In the genomic region with DNA sequence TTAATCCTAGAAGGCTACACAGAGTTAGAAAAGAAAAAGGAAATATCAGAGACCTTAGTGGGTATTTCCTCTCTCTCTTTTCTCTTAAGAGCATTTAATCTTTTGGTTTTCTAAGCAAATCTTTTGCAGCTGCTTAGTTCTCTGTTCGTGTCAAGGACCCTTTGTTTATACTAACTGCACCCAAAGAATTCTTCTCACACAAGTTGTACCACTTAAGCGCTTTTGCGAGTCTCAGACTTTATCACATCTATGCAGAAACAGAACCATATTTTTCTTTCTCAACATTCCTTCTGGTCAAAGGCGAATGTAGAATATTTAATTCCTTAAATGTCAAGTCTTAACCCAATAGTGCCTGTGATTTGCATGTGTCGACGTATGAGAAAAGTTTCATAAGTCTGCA, we compare ENCODE assay signal across 15 cellular contexts. TPM values are rescaled to one million over a fixed set of nuclear protein-coding genes. Genes with fewer than 3 reads are reported as not detected.
"Had no signal": no experiment of that assay in that cellular context is flagged by ENCODE, and none has a peak within 500 bp of the region (broad histone marks: within the 10 kb centered on the region; RNA-seq: fewer than 3 reads in every experiment).

No MANE protein-coding gene starts in this region.

- H3K4me3 ChIP-seq: ascending aorta, esophagus muscularis mucosa, mucosa of descending colon, suprapubic skin had no signal

- H3K9me3 Mint-ChIP-seq: type B pancreatic cell had no signal

- H3K27ac Mint-ChIP-seq: activated T-helper 1 cell treated with anti-CD3 and anti-CD28 coated beads, Interleukin-12 subunit alpha, Interleukin-12 subunit beta, Interleukin-2, Interleukin-4 antibody, amounts not matched to agents 30 ng/mL and 10 ng/mL and 1 ng/mL, durations not matched to agents 14 hours and 24 hours and 36 hours; naive thymus-derived CD8-positive, alpha-beta T cell; stimulated activated naive CD8-positive, alpha-beta T cell treated with anti-CD3 and anti-CD28 coated beads, Interleukin-15, Interleukin-2, amounts not matched to agents 100 ng/mL and 50 ng/mL, for 24 hours; type B pancreatic cell had no signal

- ATAC-seq: mucosa of descending colon; naive thymus-derived CD8-positive, alpha-beta T cell; SK-N-SH treated with all-trans-retinoic acid at 6 μM for 48 hours had no signal

- H3K9me3 ChIP-seq: ascending aorta had no signal

- H3K36me3 Mint-ChIP-seq: type B pancreatic cell had no signal

- H3K4me1 ChIP-seq: ascending aorta, suprapubic skin had no signal

- H3K27me3 Mint-ChIP-seq: type B pancreatic cell had no signal

- H3K27me3 ChIP-seq: ascending aorta, esophagus muscularis mucosa, suprapubic skin had no signal

- DNase-seq: activated CD4-positive, CD25-positive, alpha-beta regulatory T cell treated with anti-CD3 and anti-CD28 coated beads, Interleukin-2, amount 50 U/mL, for 72 hours; activated naive CD4-positive, alpha-beta T cell treated with Interleukin-2 at 50 U/mL for 16 hours; islet precursor cell; mucosa of descending colon; naive thymus-derived CD8-positive, alpha-beta T cell; posterior cingulate gyrus; retina; T-helper 1 cell had no signal

- H3K36me3 ChIP-seq: ascending aorta, esophagus muscularis mucosa, suprapubic skin had no signal

- H3K27ac ChIP-seq: ascending aorta, esophagus muscularis mucosa, suprapubic skin had no signal

- H3K4me3 Mint-ChIP-seq: activated T-helper 1 cell treated with anti-CD3 and anti-CD28 coated beads, Interleukin-12 subunit alpha, Interleukin-12 subunit beta, Interleukin-2, Interleukin-4 antibody, amounts not matched to agents 30 ng/mL and 10 ng/mL and 1 ng/mL, durations not matched to agents 14 hours and 24 hours and 36 hours; naive thymus-derived CD8-positive, alpha-beta T cell; stimulated activated naive CD8-positive, alpha-beta T cell treated with anti-CD3 and anti-CD28 coated beads, Interleukin-15, Interleukin-2, amounts not matched to agents 100 ng/mL and 50 ng/mL, for 24 hours; type B pancreatic cell had no signal

RNA-seq across cellular contexts. Expression of a gene that starts 17.9 kb away (rescaled TPM):
- total RNA-seq: naive thymus-derived CD8-positive, alpha-beta T cell had no signal
